Comparison of ENCODE assay signal across 4 cellular contexts in genomic region chr6:66166713-66167112, GRCh38.
A peak's percentile ranks its signal among the peaks of the same experiment; 100 is the strongest.
DNase-seq lines count a peak whose midpoint lies in the region; ATAC-seq, FAIRE-seq and TF ChIP-seq lines count a peak whose summit lies in the region.
"Not testable (repeated sequence)": the region's sequence is repeated elsewhere in the genome, so short reads cannot be mapped to it uniquely, and the experiment has no call there.

No MANE protein-coding gene starts in this region.

- not testable (repeated sequence) for TF ChIP-seq POLR2A in spleen (IDR thresholded peaks at IDR 0.05)

- not testable (repeated sequence) for H3K9me3 ChIP-seq in kidney (ENCODE audit: control insufficient read depth in 1 of 2, low read length in 2 of 2); lower lobe of right lung
- peaks cover 0 to 89% (median 59%) of the 10 kb centered on the region in 8 donors for H3K9me3 ChIP-seq in spleen

- H3K27me3 ChIP-seq in lower lobe of right lung (ENCODE audit: low read depth); spleen (replicated peaks in 1 of 7): not testable (repeated sequence)

- not testable (repeated sequence) for H3K4me1 ChIP-seq in kidney (ENCODE audit: control insufficient read depth in 1 of 2, insufficient read depth in 1 of 2, low read depth in 1 of 2, low read length in 2 of 2); lower lobe of right lung; spleen

- WGBS in spleen, 5 donors = 83 to 94% (median 88%) methylated on average over 8 to 10 of the region's 10 CpGs

- not testable (repeated sequence) for TF ChIP-seq CTCF in kidney (IDR thresholded peaks at IDR 0.05; ENCODE audit: borderline replicate concordance, extremely low read depth, insufficient read depth); lower lobe of right lung (IDR thresholded peaks at IDR 0.05); spleen (IDR thresholded peaks at IDR 0.05 in 8 of 11, conservative IDR thresholded peaks at IDR 0.05 in 3 of 11)

- not testable (repeated sequence) for ATAC-seq in lower lobe of right lung

- not testable (repeated sequence) for H3K4me3 ChIP-seq in kidney (ENCODE audit: low read length in 2 of 2); lower lobe of right lung; spleen

- intact Hi-C loops in kidney (cut with DNase I); lower lobe of right lung (cut with DNase I); posterior vena cava (cut with DNase I); spleen (cut with DNase I; ENCODE audit: low total_unique reads): not testable (repeated sequence)

- not testable (repeated sequence) for H3K9ac ChIP-seq in kidney (ENCODE audit: low read length in 2 of 2)

- H3K27ac ChIP-seq in kidney (ENCODE audit: low read depth in 2 of 2, low read length in 2 of 2); lower lobe of right lung; spleen: not testable (repeated sequence)

- FAIRE-seq in kidney (lab: Jason Lieb, UNC) = not testable (repeated sequence)

- DNase-seq in kidney = peak; percentile 54
- DNase-seq in lower lobe of right lung = peak; percentile 24
- peak; percentile 78 for DNase-seq in posterior vena cava (ENCODE audit: low spot score)
- peak; percentile 51 for DNase-seq in spleen

- H3K36me3 ChIP-seq in kidney (ENCODE audit: control insufficient read depth in 1 of 2, insufficient read depth in 2 of 2, low read length in 2 of 2); lower lobe of right lung; spleen: not testable (repeated sequence)

Comparison
In these comparisons a context has a peak if more than half of its experiments do, and no peak if none do; other contexts are left out.
1. DNase-seq: peak in every context shown above with its lines; median percentile 78 in posterior vena cava; 54 in kidney; 51 in spleen; 24 in lower lobe of right lung.